9 cellular contexts compared by ENCODE assay signal in genomic region chr1:170126691-170127090, GRCh38. TPM values are rescaled to one million over a fixed set of nuclear protein-coding genes. Genes with fewer than 3 reads are reported as not detected.
DNase-seq lines count a peak whose midpoint lies in the region; ATAC-seq, FAIRE-seq and TF ChIP-seq lines count a peak whose summit lies in the region.
"Had no signal": no experiment of that assay in that cellular context is flagged by ENCODE, and none has a peak within 500 bp of the region (broad histone marks: within the 10 kb centered on the region; RNA-seq: fewer than 3 reads in every experiment).

No MANE protein-coding gene starts in this region.

- no peaks in the 10 kb centered on the region for H3K9me1 ChIP-seq in IMR-90 (ENCODE audit: insufficient read depth, low read length)

- in situ Hi-C loops in IMR-90 (cut with MboI; ENCODE audit: low sequenced_read_pairs) (no loop called here), transverse colon (cut with MboI; ENCODE audit: low pct_ligation_motif_present in 1 of 4, low pct_unique_long_range_greater_than_20kb in 1 of 4, low sequenced_read_pairs in 3 of 4) (no loop called here)

- H3K14ac ChIP-seq in IMR-90 (replicated peaks; ENCODE audit: low read depth, low read length), result no peak overlapping the region

- no peak overlapping the region for H3K56ac ChIP-seq in IMR-90 (ENCODE audit: extremely low read depth, insufficient read depth, low read length)

- no peak overlapping the region for H3K4ac ChIP-seq in IMR-90 (ENCODE audit: low read depth, low read length)

- no peak for DNase-seq in GM12891 (ENCODE audit: insufficient read length, low spot score)
- DNase-seq in IMR-90, result peak; percentile 95
- peak; percentile 89 for DNase-seq in iris pigment epithelial cell (ENCODE audit: low read depth)
- no peak for DNase-seq in transverse colon
- DNase-seq in activated CD4-positive, alpha-beta T cell treated with anti-CD3 and anti-CD28 coated beads for 48 hours, result no peak
- no peak for DNase-seq in SW 1271 (lab: John Stamatoyannopoulos, UW)
- no peak for DNase-seq in A673 (ENCODE audit: low spot score)

- POLR2A ChIA-PET in IMR-90 (lab: Charles Lee; ENCODE audit: unreplicated experiment), result no interaction called here
- POLR2A ChIA-PET in A673 (lab: Charles Lee; ENCODE audit: low non-redundant PET), result no interaction called here

- H3K9ac ChIP-seq in IMR-90 (ENCODE audit: low read depth, low read length), result no peak overlapping the region

- no peak for TF ChIP-seq EP300 in transverse colon (IDR thresholded peaks at IDR 0.05; ENCODE audit: low read depth)

- H3K23ac ChIP-seq in IMR-90 (ENCODE audit: low read depth, low read length), result no peak overlapping the region

- H3K27me3 ChIP-seq in IMR-90 (ENCODE audit: control insufficient read depth, insufficient read depth, low read length) (no peaks in the 10 kb centered on the region), transverse colon (no peaks in the 10 kb centered on the region), A673 (replicated peaks; ENCODE audit: insufficient read depth, low read depth, low read length, poor library complexity) (no peaks in the 10 kb centered on the region)

- H3K27ac ChIP-seq in IMR-90 (ENCODE audit: insufficient read depth, low read length), result no peak overlapping the region
- no peak overlapping the region for H3K27ac ChIP-seq in transverse colon
- no peak overlapping the region for H3K27ac ChIP-seq in A673 (ENCODE audit: low read depth, low read length, poor library complexity, severe bottlenecking)

- ATAC-seq in GM21723 (IDR thresholded peaks at IDR 0.05; ENCODE audit: unreplicated experiment) (peak; percentile 97), IMR-90 (ENCODE audit: low read depth) (peak; percentile 99)

- H3K18ac ChIP-seq in IMR-90 (ENCODE audit: low read depth, low read length), result no peak overlapping the region

- H4K91ac ChIP-seq in IMR-90 (ENCODE audit: insufficient read depth, low read depth, low read length), result no peak overlapping the region

- H3K4me2 ChIP-seq in IMR-90 (ENCODE audit: low read depth, low read length), result no peak overlapping the region

- no peaks in the 10 kb centered on the region for H3K9me3 ChIP-seq in IMR-90 (ENCODE audit: control insufficient read depth, insufficient read depth, low read length)
- no peaks in the 10 kb centered on the region for H3K9me3 ChIP-seq in transverse colon
- no peaks in the 10 kb centered on the region for H3K9me3 ChIP-seq in A673 (ENCODE audit: low read depth, low read length, poor library complexity, severe bottlenecking)

- H4K5ac ChIP-seq in IMR-90 (ENCODE audit: low read depth, low read length), result no peak overlapping the region

- no peaks in the 10 kb centered on the region for H4K20me1 ChIP-seq in IMR-90 (ENCODE audit: insufficient read depth, low read length)

- no peak overlapping the region for H2BK20ac ChIP-seq in IMR-90 (ENCODE audit: low read depth, low read length)

- H2AK9ac ChIP-seq in IMR-90 (replicated peaks; ENCODE audit: low read depth, low read length, poor library complexity), result no peak overlapping the region

- FAIRE-seq in GM12891 (lab: Jason Lieb, UNC), result no peak

- TF ChIP-seq POLR2A in GM12891 (IDR thresholded peaks at IDR 0.05; ENCODE audit: low read depth, low read length) (no peak), IMR-90 (IDR thresholded peaks at IDR 0.05; ENCODE audit: low read depth, low read length) (no peak), transverse colon (IDR thresholded peaks at IDR 0.05) (no peak)

- WGBS in IMR-90 (ENCODE audit: extremely low coverage in 2 of 2, insufficient read length in 1 of 2), 2 experiments, result no CpG with 5 or more reads among the region's 4 CpGs
- 64% methylated on average over 4 of the region's 4 CpGs; no CpG with 5 or more reads in 1 of the 2 donors for WGBS in transverse colon (ENCODE audit: low coverage in 1 of 2), 2 donors

- H3K4me1 ChIP-seq in IMR-90 (ENCODE audit: control insufficient read depth, insufficient read depth, low read length), result no peaks in the 10 kb centered on the region
- H3K4me1 ChIP-seq in transverse colon, result peaks cover 0 to 4% (median 0%) of the 10 kb centered on the region in 4 donors
- H3K4me1 ChIP-seq in A673 (ENCODE audit: insufficient read depth, low read length, poor library complexity, severe bottlenecking), result no peaks in the 10 kb centered on the region

- CTCF ChIA-PET in IMR-90 (lab: Yijun Ruan, JAX), result interaction anchor here (0.8 to 1.5 kb wide), 2 partner anchors 12 to 33 kb away, joined by 4 read pairs; no protein-coding TSS in a partner anchor
- CTCF ChIA-PET in A673 (lab: Charles Lee), result no interaction called here

- H3K79me1 ChIP-seq in IMR-90 (ENCODE audit: low read depth in 1 of 2, low read length in 2 of 2), result no peaks in the 10 kb centered on the region

- no peak overlapping the region for H3K4me3 ChIP-seq in IMR-90 (ENCODE audit: insufficient read depth, low read depth, low read length)
- no peak overlapping the region for H3K4me3 ChIP-seq in transverse colon
- no peak overlapping the region for H3K4me3 ChIP-seq in A673 (ENCODE audit: low read depth, low read length, poor library complexity, severe bottlenecking)

- TF ChIP-seq CTCF in IMR-90 (conservative IDR thresholded peaks at IDR 0.05; ENCODE audit: low read depth, low read length) (0 out of 2 replicates have a peak, but pooled peaks have one; percentile 12), transverse colon (IDR thresholded peaks at IDR 0.05) (no peak), A673 (conservative IDR thresholded peaks at IDR 0.05; ENCODE audit: low read depth, low read length) (no peak)

- no peak overlapping the region for H2BK5ac ChIP-seq in IMR-90 (ENCODE audit: low read depth, low read length, poor library complexity, severe bottlenecking)

- H3K36me3 ChIP-seq in IMR-90 (ENCODE audit: control insufficient read depth, insufficient read depth, low read length) (no peaks in the 10 kb centered on the region), transverse colon (no peaks in the 10 kb centered on the region), A673 (ENCODE audit: insufficient read depth, low read length, poor library complexity, severe bottlenecking) (no peaks in the 10 kb centered on the region)

- no peak overlapping the region for H2AK5ac ChIP-seq in IMR-90 (ENCODE audit: low read depth, low read length)

- BruUV-seq in IMR-90 (replicated peaks; lab: Mats Ljungman, UMichigan) (no TSS peak), A673 (replicated peaks; lab: Mats Ljungman, UMichigan) (no TSS peak)

- peak overlapping the region; percentile 58 for H2AFZ ChIP-seq in IMR-90 (replicated peaks; ENCODE audit: low read length, poor library complexity)

- dilution Hi-C loops in IMR-90 (cut with HindIII; ENCODE audit: low sequenced_read_pairs, unreplicated experiment), result no loop called here

- H2BK120ac ChIP-seq in IMR-90 (ENCODE audit: low read depth, low read length), result no peak overlapping the region

- TF ChIP-seq RAD21 in IMR-90 (IDR thresholded peaks at IDR 0.05; ENCODE audit: low read length), result peak; percentile 30

- no peak overlapping the region for H4K8ac ChIP-seq in IMR-90 (ENCODE audit: low read depth in 2 of 2, low read length in 2 of 2)

- intact Hi-C loops in IMR-90 (cut with micrococcal nuclease) (no loop called here), transverse colon (cut with DNase I; ENCODE audit: low total_unique reads) (no loop called here), A673 (cut with micrococcal nuclease; ENCODE audit: unreplicated experiment) (no loop called here)

- H2BK15ac ChIP-seq in IMR-90 (ENCODE audit: low read depth, low read length), result no peak overlapping the region

TF ChIP-seq in GM12891, 5 proteins besides CTCF, POLR2A, EP300 and RAD21:
- no peak for TF ChIP-seq PAX5 (IDR thresholded peaks at IDR 0.05; ENCODE audit: insufficient read depth, low read length, severe bottlenecking)
- TF ChIP-seq SPI1 (IDR thresholded peaks at IDR 0.05; ENCODE audit: low read depth, low read length), result peak; percentile 56

TF ChIP-seq in IMR-90, 13 proteins besides CTCF, POLR2A, EP300 and RAD21 (continues in another document):
- no peak for TF ChIP-seq BHLHE40 (IDR thresholded peaks at IDR 0.05; ENCODE audit: low read depth, low read length)
- peak; percentile 80 for TF ChIP-seq RCOR1 (IDR thresholded peaks at IDR 0.05; ENCODE audit: insufficient replicate concordance, low read length)
- TF ChIP-seq MXI1 (IDR thresholded peaks at IDR 0.05; ENCODE audit: borderline replicate concordance, low read depth, low read length), result no peak
- TF ChIP-seq MAZ (IDR thresholded peaks at IDR 0.05; ENCODE audit: borderline replicate concordance, low read depth, low read length), result peak; percentile 40; the same call in 1 of the 2 replicates
- peak; percentile 36; the same call in 1 of the 2 replicates for TF ChIP-seq FOS (IDR thresholded peaks at IDR 0.05; ENCODE audit: low read depth, low read length)
- no peak for TF ChIP-seq RFX5 (IDR thresholded peaks at IDR 0.05; ENCODE audit: low read depth, low read length)
- TF ChIP-seq CHD1 (IDR thresholded peaks at IDR 0.05; ENCODE audit: low read depth, low read length), result no peak
- TF ChIP-seq CEBPB (IDR thresholded peaks at IDR 0.05; ENCODE audit: low read depth, low read length), result peak; percentile 94
- TF ChIP-seq MAFK (IDR thresholded peaks at IDR 0.05; ENCODE audit: low read depth, low read length), result no peak
- no peak for TF ChIP-seq NFE2L2 (IDR thresholded peaks at IDR 0.05; ENCODE audit: low read depth, low read length)
- no peak for TF ChIP-seq SMC3 (IDR thresholded peaks at IDR 0.05; ENCODE audit: low read depth, low read length)
- no peak for TF ChIP-seq USF2 (IDR thresholded peaks at IDR 0.05; ENCODE audit: low read depth, low read length)

RNA-seq across cellular contexts. Expression of gene NTMT2, which starts 19.1 kb away (rescaled TPM):
- polyA plus RNA-seq in GM12891 (2012; ENCODE audit: low read depth, missing spikeins), result not detected
- not detected in 2 replicates for total RNA-seq in IMR-90 (2012; rRNA removed)
- not detected in 2 replicates for polyA plus RNA-seq in IMR-90 (2012; rRNA removed)
- polyA plus RNA-seq in IMR-90 (2012; cell fraction: cytosol; rRNA removed), result not detected in 2 replicates
- polyA plus RNA-seq in IMR-90 (2012; cell fraction: nucleus; rRNA removed; ENCODE audit: low replicate concordance), result not detected in 2 replicates
- not detected for total RNA-seq in transverse colon
- not detected in 2 replicates for total RNA-seq in A673 (2021)
- polyA plus RNA-seq: urinary bladder had no signal

RNA-seq across cellular contexts. Expression of gene KIFAP3, which starts 52.2 kb away (rescaled TPM):
- polyA plus RNA-seq in GM12891 (2012; ENCODE audit: low read depth, missing spikeins), result 9.2 TPM
- total RNA-seq in IMR-90 (2012; rRNA removed) (10.9 and 22.2 TPM in 2 replicates), transverse colon (10 to 100 TPM; 21.7 to 58.9 (median 27.1) TPM), A673 (2021) (12.7 and 17.3 TPM in 2 replicates)
- 7.8 and 10.5 TPM in 2 replicates for polyA plus RNA-seq in IMR-90 (2012; rRNA removed)
- 1.8 TPM in 2 replicates for polyA plus RNA-seq in IMR-90 (2012; cell fraction: cytosol; rRNA removed)
- polyA plus RNA-seq in IMR-90 (2012; cell fraction: nucleus; rRNA removed; ENCODE audit: low replicate concordance), result 1.1 and 7.5 TPM in 2 replicates

Comparison
In these comparisons a context has a peak if more than half of its experiments do, and no peak if none do; other contexts are left out.
1. DNase-seq: peak in IMR-90 (single experiment) and iris pigment epithelial cell (single experiment); none in GM12891 (single experiment), transverse colon (single experiment), activated CD4-positive, alpha-beta T cell treated with anti-CD3 and anti-CD28 coated beads for 48 hours (single experiment), SW 1271 (0 of 2) and A673 (single experiment).